In the genomic region with DNA sequence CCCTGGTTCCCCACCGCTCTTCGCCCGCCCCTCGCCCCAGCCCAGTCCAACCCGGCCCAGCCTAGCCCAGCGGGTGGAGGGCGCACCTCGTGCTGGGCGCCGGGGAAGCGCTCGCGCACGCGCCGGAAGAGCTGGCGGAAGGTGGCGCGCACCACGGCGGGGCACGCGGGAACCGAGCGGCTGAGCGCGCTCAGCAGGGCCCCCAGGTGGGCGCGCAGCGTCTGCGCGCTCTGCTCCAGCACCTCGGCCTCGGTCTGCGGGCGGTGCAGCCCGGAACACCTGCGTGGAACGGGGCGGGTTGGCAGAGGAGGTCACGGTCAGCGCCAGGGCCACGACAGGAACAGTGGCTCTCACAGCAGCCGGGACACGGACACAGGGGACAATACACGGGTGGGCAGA, we compare ENCODE assay signal across 1 cellular context.
TF ChIP-seq lines count a peak whose summit lies in the region.

No MANE protein-coding gene starts in this region.

TF ChIP-seq in GM23338, 12 proteins besides CTCF, POLR2A, EP300 and RAD21:
- TF ChIP-seq POLR2AphosphoS5 (IDR thresholded peaks at IDR 0.05; ENCODE audit: low read depth), result peak; percentile 43; the same call in 1 of the 2 replicates
